ENCODE assay signal across 1 cellular context in the genomic region with DNA sequence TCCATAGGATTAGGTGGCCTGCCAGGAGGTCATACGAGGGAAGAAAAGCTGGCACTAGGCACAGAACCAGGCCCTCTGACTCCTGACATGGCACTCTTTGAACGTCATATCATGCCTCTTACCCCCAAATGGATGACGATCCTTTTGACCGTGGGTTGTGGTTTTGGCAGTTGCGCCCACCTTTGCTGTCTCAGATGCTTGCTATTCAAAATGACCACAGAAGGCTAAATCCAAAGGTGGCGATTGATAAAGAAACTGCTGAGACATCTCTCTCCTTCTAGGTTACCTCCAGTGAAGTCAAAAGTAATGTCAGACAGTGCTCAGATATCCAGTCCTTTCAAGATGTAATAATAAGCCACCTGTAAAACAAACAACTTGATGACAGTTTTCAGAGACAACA.
TF ChIP-seq lines count a peak whose summit lies in the region.

No MANE protein-coding gene starts in this region.

TF ChIP-seq in HCT116, 20 proteins besides CTCF, POLR2A, EP300 and RAD21 (continued from another document):
- no peak for TF ChIP-seq YY1 (IDR thresholded peaks at IDR 0.05; ENCODE audit: extremely low read depth, insufficient replicate concordance, low read depth, low read length)
- TF ChIP-seq, protein P1, sequence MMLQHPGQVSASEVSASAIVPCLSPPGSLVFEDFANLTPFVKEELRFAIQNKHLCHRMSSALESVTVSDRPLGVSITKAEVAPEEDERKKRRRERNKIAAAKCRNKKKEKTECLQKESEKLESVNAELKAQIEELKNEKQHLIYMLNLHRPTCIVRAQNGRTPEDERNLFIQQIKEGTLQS (IDR thresholded peaks at IDR 0.05), result no peak
- TF ChIP-seq TCF7L2 (IDR thresholded peaks at IDR 0.05; ENCODE audit: borderline replicate concordance, extremely low read depth, insufficient read depth, insufficient read length), result no peak
- TF ChIP-seq, protein P2, sequence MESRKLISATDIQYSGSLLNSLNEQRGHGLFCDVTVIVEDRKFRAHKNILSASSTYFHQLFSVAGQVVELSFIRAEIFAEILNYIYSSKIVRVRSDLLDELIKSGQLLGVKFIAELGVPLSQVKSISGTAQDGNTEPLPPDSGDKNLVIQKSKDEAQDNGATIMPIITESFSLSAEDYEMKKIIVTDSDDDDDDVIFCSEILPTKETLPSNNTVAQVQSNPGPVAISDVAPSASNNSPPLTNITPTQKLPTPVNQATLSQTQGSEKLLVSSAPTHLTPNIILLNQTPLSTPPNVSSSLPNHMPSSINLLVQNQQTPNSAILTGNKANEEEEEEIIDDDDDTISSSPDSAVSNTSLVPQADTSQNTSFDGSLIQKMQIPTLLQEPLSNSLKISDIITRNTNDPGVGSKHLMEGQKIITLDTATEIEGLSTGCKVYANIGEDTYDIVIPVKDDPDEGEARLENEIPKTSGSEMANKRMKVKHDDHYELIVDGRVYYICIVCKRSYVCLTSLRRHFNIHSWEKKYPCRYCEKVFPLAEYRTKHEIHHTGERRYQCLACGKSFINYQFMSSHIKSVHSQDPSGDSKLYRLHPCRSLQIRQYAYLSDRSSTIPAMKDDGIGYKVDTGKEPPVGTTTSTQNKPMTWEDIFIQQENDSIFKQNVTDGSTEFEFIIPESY (IDR thresholded peaks at IDR 0.05; ENCODE audit: extremely low read depth, insufficient replicate concordance, low read length), result no peak
- no peak for TF ChIP-seq ZNF274 (IDR thresholded peaks at IDR 0.05; ENCODE audit: low read depth, low read length)
- TF ChIP-seq EGR1 (IDR thresholded peaks at IDR 0.05; ENCODE audit: low read depth), result no peak
- TF ChIP-seq ZFX (IDR thresholded peaks at IDR 0.05), result no peak
- TF ChIP-seq SRF (IDR thresholded peaks at IDR 0.05; ENCODE audit: low read depth), result no peak
- no peak for TF ChIP-seq SIN3A (IDR thresholded peaks at IDR 0.05; ENCODE audit: low read depth)
- no peak for TF ChIP-seq SP1 (IDR thresholded peaks at IDR 0.05; ENCODE audit: low read depth)
- no peak for TF ChIP-seq EZH2 (IDR thresholded peaks at IDR 0.05)
- no peak for TF ChIP-seq ELF1 (IDR thresholded peaks at IDR 0.05; ENCODE audit: borderline replicate concordance, low read depth)
